Comparison of ENCODE assay signal across 15 cellular contexts in the genomic region with DNA sequence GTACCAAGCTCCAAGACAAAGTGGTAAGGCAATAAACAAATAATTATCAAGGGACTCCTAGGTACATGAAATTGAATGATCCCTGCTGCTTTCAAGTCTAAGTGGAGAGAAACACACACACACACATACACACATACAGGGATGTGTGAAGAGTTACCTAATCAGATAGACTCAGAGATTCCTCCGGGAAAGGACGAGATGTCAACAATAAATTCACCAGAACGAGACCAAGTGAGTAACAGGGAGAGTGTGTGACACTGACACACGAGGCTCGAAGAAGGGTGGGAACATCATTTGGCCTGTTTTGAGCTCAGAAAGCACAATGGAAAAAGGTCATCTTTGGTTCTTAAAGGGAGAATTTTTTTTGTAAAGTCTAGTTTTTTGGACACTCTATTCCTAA. TPM values are rescaled to one million over a fixed set of nuclear protein-coding genes. Genes with fewer than 3 reads are reported as not detected.
DNase-seq lines count a peak whose midpoint lies in the region; ATAC-seq and TF ChIP-seq lines count a peak whose summit lies in the region.
"Had no signal": no experiment of that assay in that cellular context is flagged by ENCODE, and none has a peak within 500 bp of the region (broad histone marks: within the 10 kb centered on the region; RNA-seq: fewer than 3 reads in every experiment).

No MANE protein-coding gene starts in this region.

- peak overlapping the region in 1 of 2 experiments; percentile 9 for H3K18ac ChIP-seq in mesenchymal stem cell (ENCODE audit: low read depth in 1 of 2, low read length in 2 of 2)

- no peak overlapping the region for H3K4me3 ChIP-seq in heart left ventricle
- no peak overlapping the region for H3K4me3 ChIP-seq in brain microvascular endothelial cell (ENCODE audit: low read depth, low read length)
- H3K4me3 ChIP-seq in mesenchymal stem cell (ENCODE audit: insufficient read depth in 1 of 2, low read depth in 1 of 2, low read length in 2 of 2): peak overlapping the region in 1 of 2 experiments; percentile 17
- H3K4me3 ChIP-seq in tibial nerve: no peak overlapping the region

- no peak overlapping the region for H2BK120ac ChIP-seq in mesenchymal stem cell (ENCODE audit: low read depth, low read length)

- H2AK5ac ChIP-seq in mesenchymal stem cell (ENCODE audit: low read length, severe bottlenecking): no peak overlapping the region

- H2BK15ac ChIP-seq in mesenchymal stem cell (ENCODE audit: low read depth, poor library complexity, severe bottlenecking): peak overlapping the region; percentile 74

- no peak overlapping the region for H2AFZ ChIP-seq in mesenchymal stem cell (ENCODE audit: low read depth, low read length)

- no peaks in the 10 kb centered on the region for H3K27me3 ChIP-seq in heart left ventricle
- no peaks in the 10 kb centered on the region for H3K27me3 ChIP-seq in brain microvascular endothelial cell (replicated peaks)
- H3K27me3 ChIP-seq in mesenchymal stem cell (ENCODE audit: control insufficient read depth in 1 of 2, insufficient read depth in 1 of 2, low read length in 2 of 2): no peaks in the 10 kb centered on the region
- H3K27me3 ChIP-seq in tibial nerve: no peaks in the 10 kb centered on the region

- H3K4me1 ChIP-seq in heart left ventricle (peaks cover 6 to 97% (median 81%) of the 10 kb centered on the region in 12 donors), mesenchymal stem cell (ENCODE audit: control insufficient read depth, insufficient read depth, low read depth, low read length) (peaks cover 20% of the 10 kb centered on the region), tibial nerve (peaks cover 0 to 82% (median 55%) of the 10 kb centered on the region in 4 donors)

- H3K23ac ChIP-seq in mesenchymal stem cell (ENCODE audit: low read length in 2 of 2): no peak overlapping the region

- no peak for ATAC-seq in heart left ventricle
- ATAC-seq: HCT116; natural killer cell treated with Interleukin-12 subunit alpha and Interleukin-12 subunit beta and Interleukin-15 and Interleukin-18, amount 100 ng/mL, for 72 hours had no signal

- no peak overlapping the region for H2BK5ac ChIP-seq in mesenchymal stem cell (ENCODE audit: low read depth, low read length, poor library complexity, severe bottlenecking)

- H3K9ac ChIP-seq in mesenchymal stem cell (ENCODE audit: low read length): peak overlapping the region; percentile 77

- peak overlapping the region in 10 of 12 donors; percentile 27 to 98 (median 88) for H3K27ac ChIP-seq in heart left ventricle
- H3K27ac ChIP-seq in brain microvascular endothelial cell: peak overlapping the region; percentile 74
- no peak overlapping the region for H3K27ac ChIP-seq in mesenchymal stem cell (ENCODE audit: low read length, poor library complexity, severe bottlenecking)
- H3K27ac ChIP-seq in tibial nerve: peak overlapping the region in 3 of 4 donors; percentile 52 to 86 (median 77)

- no peak overlapping the region for H4K8ac ChIP-seq in mesenchymal stem cell (ENCODE audit: low read length)

- H3K79me1 ChIP-seq in mesenchymal stem cell (replicated peaks; ENCODE audit: low read length, poor library complexity, severe bottlenecking): peaks cover 3% of the 10 kb centered on the region

- WGBS in heart left ventricle, 4 donors: 52 to 69% (median 59%) methylated on average over 5 of the region's 5 CpGs
- WGBS in mesenchymal stem cell: 30% methylated on average over 5 of the region's 5 CpGs
- 42 to 46% methylated on average over 5 of the region's 5 CpGs for WGBS in tibial nerve, 2 donors

- H2BK12ac ChIP-seq in mesenchymal stem cell (ENCODE audit: low read length in 2 of 2): peak overlapping the region; percentile 26 to 29

- H3K9me3 ChIP-seq in heart left ventricle: no peaks in the 10 kb centered on the region
- H3K9me3 ChIP-seq in mesenchymal stem cell (ENCODE audit: control insufficient read depth, low read length): no peaks in the 10 kb centered on the region
- no peaks in the 10 kb centered on the region for H3K9me3 ChIP-seq in tibial nerve

- no peaks in the 10 kb centered on the region for H3K36me3 ChIP-seq in heart left ventricle
- no peaks in the 10 kb centered on the region for H3K36me3 ChIP-seq in brain microvascular endothelial cell (replicated peaks)
- peaks cover 0 to 3% of the 10 kb centered on the region in 2 experiments for H3K36me3 ChIP-seq in mesenchymal stem cell (ENCODE audit: control insufficient read depth in 1 of 2, insufficient read depth in 2 of 2, low read depth in 1 of 2, low read length in 2 of 2)
- no peaks in the 10 kb centered on the region for H3K36me3 ChIP-seq in tibial nerve

- no peak overlapping the region for H3K4me2 ChIP-seq in mesenchymal stem cell (ENCODE audit: low read length, poor library complexity, severe bottlenecking)

- DNase-seq in heart left ventricle (no peak), cardiac septum (ENCODE audit: low spot score) (no peak), brain microvascular endothelial cell (no peak), mesenchymal stem cell (peak; percentile 78), tibial nerve (ENCODE audit: low spot score in 2 of 2) (peak in 1 of 2 donors; percentile 36), T1000 (lab: John Stamatoyannopoulos, UW) (no peak), 8988T (no peak), T-helper 9 cell (no peak)
- DNase-seq: C1 segment of cervical spinal cord; NCI-H510A treated with DMSO at 0.1 percent for 48 hours; SHP77; stimulated activated CD4-positive, alpha-beta T cell treated with anti-CD3 and anti-CD28 coated beads, Interleukin-2, amount 100 ng/mL, for 24 hours; stimulated activated naive CD4-positive, alpha-beta T cell treated with Interleukin-2 at 50 U/mL for 16 hours had no signal

- no peak overlapping the region for H3K4ac ChIP-seq in mesenchymal stem cell (ENCODE audit: low read depth in 1 of 2, low read length in 2 of 2)

- H3K14ac ChIP-seq in mesenchymal stem cell (ENCODE audit: low read length in 2 of 2): no peak overlapping the region

- H4K91ac ChIP-seq in mesenchymal stem cell (ENCODE audit: low read length): no peak overlapping the region

- TF ChIP-seq CTCF in heart left ventricle (IDR thresholded peaks at IDR 0.05) (no peak), brain microvascular endothelial cell (IDR thresholded peaks at IDR 0.05; ENCODE audit: low read depth, low read length, missing control alignments) (no peak), tibial nerve (IDR thresholded peaks at IDR 0.05) (no peak)

- intact Hi-C loops in heart left ventricle (cut with DNase I) (loop anchor here in 2 of 10 donors (5.0 to 10.0 kb wide), 2 partner anchors 35 to 213 kb away; no protein-coding TSS in a partner anchor), cardiac septum (cut with DNase I) (no loop called here)

- TF ChIP-seq POLR2A in heart left ventricle (IDR thresholded peaks at IDR 0.05) (no peak), tibial nerve (IDR thresholded peaks at IDR 0.05) (no peak)

- in situ Hi-C loops in brain microvascular endothelial cell (cut with HindIII; ENCODE audit: low pct_ligation_motif_present, low sequenced_read_pairs): no loop called here

- peak in 1 of 2 donors; percentile 75 for TF ChIP-seq EP300 in tibial nerve (IDR thresholded peaks at IDR 0.05)

RNA-seq across cellular contexts. Expression of gene LRIG1, which starts 13.3 kb away (rescaled TPM):
- total RNA-seq in heart left ventricle (100 to 1,000 TPM in 4 of 9 donors, 10 to 100 TPM in 5; 71.0 to 161 (median 98.3) TPM), cardiac septum (77.1 TPM), tibial nerve (10 to 100 TPM; 48.6 to 58.6 (median 52.5) TPM)
- polyA plus RNA-seq in heart left ventricle: 10 to 100 TPM; 42.3 to 52.9 TPM
- polyA plus RNA-seq in mesenchymal stem cell (2013, experiment 1 of 2): 11.6 TPM
- 12.2 TPM for polyA plus RNA-seq in mesenchymal stem cell (2013, experiment 2 of 2)
